Comparison of ENCODE assay signal across 8 cellular contexts in the genomic region with DNA sequence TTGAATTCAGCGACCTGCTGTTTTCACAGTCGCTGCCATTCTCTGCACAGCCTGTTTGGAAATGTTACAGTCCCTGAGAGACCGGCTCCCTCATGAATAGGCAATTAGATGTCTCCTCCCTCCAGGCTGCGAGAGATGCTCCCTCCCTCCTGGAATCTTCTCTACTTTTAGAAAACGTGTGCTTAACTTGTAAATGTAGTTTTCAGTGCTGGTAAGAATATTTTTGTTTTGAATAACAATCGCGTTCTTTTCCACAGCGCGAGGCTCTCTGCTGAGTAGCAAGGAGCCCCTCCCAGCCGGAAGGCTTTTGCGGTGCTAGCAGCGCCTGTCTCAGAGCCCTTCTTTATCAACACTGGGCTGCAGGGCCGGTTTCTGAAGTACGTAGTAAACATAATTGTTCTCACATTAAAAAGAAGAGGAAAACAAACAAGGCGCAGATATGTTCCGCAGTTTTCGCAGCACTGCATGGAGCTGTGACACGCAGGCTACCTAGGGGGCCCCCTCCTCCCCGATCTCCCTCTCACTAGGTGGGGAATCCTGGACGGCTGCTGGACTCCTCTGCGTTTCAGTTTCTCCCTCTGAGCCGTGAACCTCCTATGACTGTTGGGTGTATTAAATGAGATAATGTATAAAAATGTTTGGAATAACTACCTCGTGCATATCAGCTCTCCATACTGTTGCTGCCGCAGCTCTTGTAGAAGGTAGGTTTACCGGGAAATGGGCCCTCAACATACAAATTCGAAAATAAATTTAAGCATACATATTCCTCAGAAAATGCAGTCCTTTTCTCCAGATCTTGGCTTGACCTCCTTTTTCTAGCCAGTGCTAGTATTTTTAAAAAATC.
A peak's percentile ranks its signal among the peaks of the same experiment; 100 is the strongest.
DNase-seq lines count a peak whose midpoint lies in the region; ATAC-seq and TF ChIP-seq lines count a peak whose summit lies in the region.

No MANE protein-coding gene starts in this region.

- no peaks in the 10 kb centered on the region for H3K4me1 ChIP-seq in H9 (ENCODE audit: insufficient read depth, low read length)
- H3K4me1 ChIP-seq in PC-3 (ENCODE audit: insufficient read depth, low read length) = no peaks in the 10 kb centered on the region
- peaks cover 0 to 12% (median 0%) of the 10 kb centered on the region in 3 donors for H3K4me1 ChIP-seq in esophagus squamous epithelium
- no peaks in the 10 kb centered on the region for H3K4me1 ChIP-seq in ovary (ENCODE audit: insufficient read depth)

- no peaks in the 10 kb centered on the region for H3K23me2 ChIP-seq in H9 (ENCODE audit: insufficient read length, low read depth, low read length, poor library complexity, severe bottlenecking)

- no peak overlapping the region for H3K56ac ChIP-seq in H9 (ENCODE audit: insufficient read length, low read depth, low read length)

- no TSS peak for BruUV-seq in PC-3 (replicated peaks; lab: Mats Ljungman, UMichigan)

- H2BK12ac ChIP-seq in H9 (ENCODE audit: insufficient read length, low read depth, low read length) = no peak overlapping the region

- no peaks in the 10 kb centered on the region for H3K27me3 ChIP-seq in H9 (ENCODE audit: insufficient read depth, low read length)
- peaks cover 31% of the 10 kb centered on the region for H3K27me3 ChIP-seq in PC-3 (ENCODE audit: low read length)
- H3K27me3 ChIP-seq in esophagus squamous epithelium = peaks cover 0 to 53% (median 0%) of the 10 kb centered on the region in 4 donors
- no peaks in the 10 kb centered on the region for H3K27me3 ChIP-seq in ovary

- no peaks in the 10 kb centered on the region for H3K4me1 Mint-ChIP-seq in H9

- no peak overlapping the region for H2BK120ac ChIP-seq in H9 (ENCODE audit: low read depth, low read length, poor library complexity, severe bottlenecking)

- no peaks in the 10 kb centered on the region for H3K36me3 ChIP-seq in PC-3 (ENCODE audit: low read depth, low read length)
- no peaks in the 10 kb centered on the region for H3K36me3 ChIP-seq in esophagus squamous epithelium
- H3K36me3 ChIP-seq in ovary = no peaks in the 10 kb centered on the region

- H3K4me2 ChIP-seq in H9 (ENCODE audit: insufficient read depth, insufficient read length, low read length) (peak overlapping the region; percentile 73), PC-3 (ENCODE audit: low read length) (peak overlapping the region; percentile 70)

- no peak overlapping the region for H3T11ph ChIP-seq in H9 (ENCODE audit: low read length)

- no peak overlapping the region for H3K14ac ChIP-seq in H9 (ENCODE audit: insufficient read depth, low read length)

- POLR2A ChIA-PET in PC-3 (lab: Charles Lee; ENCODE audit: unreplicated experiment) = no interaction called here

- H3K4me3 Mint-ChIP-seq in H9 = no peak overlapping the region

- H3K18ac ChIP-seq in H9 (ENCODE audit: insufficient read length, low read depth, low read length) = no peak overlapping the region

- H2BK5ac ChIP-seq in H9 (ENCODE audit: insufficient read length, low read length) = no peak overlapping the region

- H4K91ac ChIP-seq in H9 (ENCODE audit: insufficient read length, low read depth, low read length) = no peak overlapping the region

- no peak overlapping the region for H3K27ac ChIP-seq in H9 (ENCODE audit: insufficient read length, low read depth, low read length)
- no peak overlapping the region for H3K27ac ChIP-seq in PC-3 (ENCODE audit: low read length)
- H3K27ac ChIP-seq in esophagus squamous epithelium = no peak overlapping the region
- no peak overlapping the region for H3K27ac ChIP-seq in ovary

- H3K27me3 Mint-ChIP-seq in H9 (ENCODE audit: low read depth) = peaks cover 5% of the 10 kb centered on the region

- no peaks in the 10 kb centered on the region for H3K9me2 ChIP-seq in PC-3 (replicated peaks; ENCODE audit: low read length)

- H3K4ac ChIP-seq in H9 (ENCODE audit: low read depth, low read length) = no peak overlapping the region

- no peaks in the 10 kb centered on the region for H3K79me1 ChIP-seq in H9 (ENCODE audit: insufficient read depth, low read depth, low read length, poor library complexity, severe bottlenecking)

- H2BK15ac ChIP-seq in H9 (ENCODE audit: low read depth, low read length) = no peak overlapping the region

- DNase-seq in DMS79 (lab: John Stamatoyannopoulos, UW) (peak; percentile 49), H9 (peak; percentile 39), PC-3 (peak; percentile 11), esophagus squamous epithelium (lab: John Stamatoyannopoulos, UW) (no peak), ovary (peak in 2 of 5 donors; percentile 15 to 29), kidney glomerular epithelial cell (lab: John Stamatoyannopoulos, UW) (no peak), dedifferentiated amniotic fluid mesenchymal stem cell (ENCODE audit: extremely low spot score) (no peak)
- DNase-seq in activated CD8-positive, alpha-beta memory T cell treated with anti-CD3 and anti-CD28 coated beads, Interleukin-2, amount 50 U/mL, for 48 hours = no peak

- H4K20me1 ChIP-seq in H9 (ENCODE audit: control insufficient read depth, insufficient read depth, insufficient read length) (no peaks in the 10 kb centered on the region), PC-3 (ENCODE audit: low read length) (no peaks in the 10 kb centered on the region)

- no peak overlapping the region for H4K8ac ChIP-seq in H9 (replicated peaks; ENCODE audit: insufficient read length, low read depth, low read length)

- H2BK20ac ChIP-seq in H9 (ENCODE audit: low read depth, low read length, poor library complexity, severe bottlenecking) = no peak overlapping the region

- H3K36me3 Mint-ChIP-seq in H9 (ENCODE audit: insufficient read depth in 1 of 3, low read depth in 3 of 3) = 0 out of 7 replicates have a peak, but pooled peaks cover 0 to 4% (median 1%) of the 10 kb centered on the region in 3 experiments

- no peak overlapping the region for H4K5ac ChIP-seq in H9 (ENCODE audit: insufficient read length, low read depth, low read length)

- TF ChIP-seq EP300 in ovary (IDR thresholded peaks at IDR 0.05) = no peak

- H3K9me3 ChIP-seq in H9 (ENCODE audit: control insufficient read depth, low read depth, low read length) (no peaks in the 10 kb centered on the region), PC-3 (ENCODE audit: low read length) (no peaks in the 10 kb centered on the region), esophagus squamous epithelium (no peaks in the 10 kb centered on the region), ovary (no peaks in the 10 kb centered on the region)

- H2AFZ ChIP-seq in H9 (ENCODE audit: low read length) (peak overlapping the region; percentile 59), PC-3 (ENCODE audit: low read length) (peak overlapping the region; percentile 58)

- WGBS in H9 (ENCODE audit: extremely low coverage, insufficient read length, low lambda C conversion rate) = no CpG with 5 or more reads among the region's 26 CpGs
- WGBS in esophagus squamous epithelium, 2 donors = 13 to 14% methylated on average over 26 of the region's 26 CpGs
- 7 to 12% (median 8%) methylated on average over 26 of the region's 26 CpGs for WGBS in ovary, 3 donors

- intact Hi-C loops in PC-3 (cut with micrococcal nuclease) = no loop called here
- intact Hi-C loops in esophagus squamous epithelium (cut with DNase I) = no loop called here
- intact Hi-C loops in ovary (cut with DNase I) = no loop called here

- no peak overlapping the region for H3K27ac Mint-ChIP-seq in H9

- TF ChIP-seq CTCF in H9 (conservative IDR thresholded peaks at IDR 0.05) (no peak; the same call in 2 of the 3 replicates), PC-3 (conservative IDR thresholded peaks at IDR 0.05; ENCODE audit: low read depth, low read length) (no peak), esophagus squamous epithelium (IDR thresholded peaks at IDR 0.05) (no peak), ovary (IDR thresholded peaks at IDR 0.05) (no peak)

- H3K9ac ChIP-seq in H9 (ENCODE audit: extremely low read depth, insufficient read length, low read length) (peak overlapping the region; percentile 18), PC-3 (ENCODE audit: low read length) (no peak overlapping the region)

- H3K23ac ChIP-seq in H9 (ENCODE audit: insufficient read length, low read depth, low read length) = no peak overlapping the region

- H3K79me2 ChIP-seq in H9 (ENCODE audit: insufficient read depth, low read length) (no peaks in the 10 kb centered on the region), PC-3 (ENCODE audit: low read length) (no peaks in the 10 kb centered on the region)

- H3K4me3 ChIP-seq in PC-3 (ENCODE audit: low read length) (peak overlapping the region; percentile 23), esophagus squamous epithelium (peak overlapping the region; percentile 2 to 57 (median 20)), ovary (peak overlapping the region; percentile 28)

- no peaks in the 10 kb centered on the region for H3F3A ChIP-seq in PC-3 (ENCODE audit: low read length, unreplicated experiment)

- no peak for TF ChIP-seq POLR2A in esophagus squamous epithelium (IDR thresholded peaks at IDR 0.05)
- TF ChIP-seq POLR2A in ovary (IDR thresholded peaks at IDR 0.05) = no peak

- CTCF ChIA-PET in PC-3 (lab: Charles Lee) = no interaction called here

- peaks cover 3 to 4% of the 10 kb centered on the region in 2 experiments; a peak in 4 of 5 replicates for H3K9me3 Mint-ChIP-seq in H9

- no peak for ATAC-seq in PC-3

- no peak overlapping the region for H2AK5ac ChIP-seq in H9 (ENCODE audit: insufficient read length, low read length)

Comparison
In these comparisons a context has a peak if more than half of its experiments do, and no peak if none do; other contexts are left out.
1. DNase-seq: peak in DMS79 (single experiment), H9 (single experiment) and PC-3 (single experiment); none in esophagus squamous epithelium (single experiment), kidney glomerular epithelial cell (single experiment), dedifferentiated amniotic fluid mesenchymal stem cell (single experiment) and activated CD8-positive, alpha-beta memory T cell treated with anti-CD3 and anti-CD28 coated beads, Interleukin-2, amount 50 U/mL, for 48 hours (single experiment).
2. Peak in every context shown above with its lines, with median percentiles within 50 percentile points of each other: H3K4me3 ChIP-seq.